In the genomic region with DNA sequence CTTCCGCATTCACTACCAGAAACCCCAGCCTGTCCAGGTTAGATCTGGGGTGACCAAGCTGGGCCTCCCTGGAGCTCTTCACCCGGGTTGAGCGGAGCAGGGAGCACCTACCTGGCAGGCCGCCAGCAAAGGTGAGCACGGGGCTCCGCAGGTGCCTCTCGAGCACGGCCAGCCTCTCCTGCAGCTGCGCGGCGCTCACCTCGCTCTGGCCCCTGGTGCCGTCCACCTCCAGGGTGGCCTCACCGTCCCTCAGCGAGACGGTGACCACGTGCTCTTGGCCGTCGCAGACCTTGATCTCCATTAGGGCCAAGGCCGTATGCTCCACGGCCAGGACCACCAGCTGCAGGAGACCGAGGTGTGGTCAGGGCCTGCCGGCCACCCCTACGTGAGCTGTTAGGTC, we compare ENCODE assay signal across 13 cellular contexts. TPM values are rescaled to one million over a fixed set of nuclear protein-coding genes. Genes with fewer than 3 reads are reported as not detected.
DNase-seq lines count a peak whose midpoint lies in the region; ATAC-seq and TF ChIP-seq lines count a peak whose summit lies in the region.
"Had no signal": no experiment of that assay in that cellular context is flagged by ENCODE, and none has a peak within 500 bp of the region (broad histone marks: within the 10 kb centered on the region; RNA-seq: fewer than 3 reads in every experiment).

No MANE protein-coding gene starts in this region.

- H3K27me3 ChIP-seq in dorsolateral prefrontal cortex (no peaks in the 10 kb centered on the region), thoracic aorta (replicated peaks; ENCODE audit: insufficient read depth) (no peaks in the 10 kb centered on the region)
- H3K27me3 ChIP-seq: BLaER1 treated with 17β-estradiol and CSF1 and Interleukin-3, amounts not matched to agents 10 nM and 100 nM had no signal

- peak overlapping the region in 28 of 59 donors; percentile 7 to 62 (median 44) for H3K4me3 ChIP-seq in dorsolateral prefrontal cortex
- no peak overlapping the region for H3K4me3 ChIP-seq in mesodermal cell (ENCODE audit: extremely low read depth, insufficient read depth, low read length, poor library complexity, severe bottlenecking)
- no peak overlapping the region for H3K4me3 ChIP-seq in thoracic aorta
- H3K4me3 ChIP-seq: BLaER1 treated with 17β-estradiol and CSF1 and Interleukin-3, amounts not matched to agents 10 nM and 100 nM had no signal

- no peaks in the 10 kb centered on the region for H3K9me3 ChIP-seq in mesodermal cell (ENCODE audit: control insufficient read depth, low read length)
- H3K9me3 ChIP-seq in thoracic aorta: no peaks in the 10 kb centered on the region

- CTCF ChIA-PET in RWPE1 (lab: Yijun Ruan, JAX): interaction anchor here (0.6 to 1.2 kb wide), 5 partner anchors 12 to 126 kb away, joined by 3 to 6 read pairs (median 3); no protein-coding TSS in a partner anchor

- TF ChIP-seq CTCF in RWPE1 (conservative IDR thresholded peaks at IDR 0.05; ENCODE audit: low read depth) (no peak), dorsolateral prefrontal cortex (IDR thresholded peaks at IDR 0.05 in 54 of 56, conservative IDR thresholded peaks at IDR 0.05 in 2 of 56; ENCODE audit: low read depth in 1 of 56, partially characterized antibody in 56 of 56) (no peak), thoracic aorta (IDR thresholded peaks at IDR 0.05) (no peak)

- H3K27ac ChIP-seq in RWPE1 (peak overlapping the region; percentile 99), dorsolateral prefrontal cortex (peak overlapping the region in 50 of 59 donors; percentile 59 to 91 (median 79)), mesodermal cell (ENCODE audit: low read depth, low read length, severe bottlenecking) (peak overlapping the region; percentile 84), thoracic aorta (peak overlapping the region; percentile 68 to 92)
- H3K27ac ChIP-seq: BLaER1 treated with 17β-estradiol and CSF1 and Interleukin-3, amounts not matched to agents 10 nM and 100 nM had no signal

- no peak overlapping the region for H3K27ac Mint-ChIP-seq in activated naive CD4-positive, alpha-beta T cell treated with anti-CD3 and anti-CD28 coated beads, Interleukin-2, amount 50 U/mL, for 72 hours
- H3K27ac Mint-ChIP-seq: activated naive CD8-positive, alpha-beta T cell had no signal

- H3K9me3 Mint-ChIP-seq in activated naive CD4-positive, alpha-beta T cell treated with anti-CD3 and anti-CD28 coated beads, Interleukin-2, amount 50 U/mL, for 72 hours: no peaks in the 10 kb centered on the region
- H3K9me3 Mint-ChIP-seq: neural crest cell had no signal

- WGBS in mesodermal cell (ENCODE audit: insufficient coverage in 2 of 2), 2 experiments: 97 to 98% methylated on average over 24 of the region's 24 CpGs

- H3K36me3 ChIP-seq in mesodermal cell (ENCODE audit: control insufficient read depth, insufficient read depth, low read length) (no peaks in the 10 kb centered on the region), thoracic aorta (peaks cover 39% of the 10 kb centered on the region)

- ATAC-seq in thoracic aorta (ENCODE audit: insufficient number of reproducible peaks, low FRiP score, low read depth): no peak
- no peak for ATAC-seq in activated naive CD4-positive, alpha-beta T cell treated with anti-CD3 and anti-CD28 coated beads, Interleukin-2, amount 50 U/mL, for 72 hours

- DNase-seq in RWPE1 (ENCODE audit: low spot score) (no peak), dorsolateral prefrontal cortex (no peak), thoracic aorta (ENCODE audit: low spot score) (no peak), NCI-H2029 (lab: John Stamatoyannopoulos, UW) (no peak), hepatic stellate cell (ENCODE audit: low spot score) (no peak), T-helper 9 cell (no peak)
- DNase-seq in activated naive CD4-positive, alpha-beta T cell treated with anti-CD3 and anti-CD28 coated beads, Interleukin-2, amount 50 U/mL, for 72 hours (ENCODE audit: low spot score in 2 of 2): no peak
- DNase-seq: kidney, SIG-M5 had no signal

- POLR2A ChIA-PET in RWPE1 (lab: Yijun Ruan, JAX; ENCODE audit: low non-redundant PET): interaction anchor here (0.5 to 1.3 kb wide), 3 partner anchors 16 to 60 kb away, joined by 3 to 6 read pairs (median 5); no protein-coding TSS in a partner anchor

- H3K36me3 Mint-ChIP-seq in activated naive CD4-positive, alpha-beta T cell treated with anti-CD3 and anti-CD28 coated beads, Interleukin-2, amount 50 U/mL, for 72 hours: no peaks in the 10 kb centered on the region

- intact Hi-C loops in dorsolateral prefrontal cortex (cut with DNase I): loop anchor here (2.0 to 5.0 kb wide), 2 partner anchors 40 to 41 kb away; partner anchors contain the start of gene GAS6 (in 1 of the 2)

- peaks cover 30% of the 10 kb centered on the region for H3K4me1 ChIP-seq in mesodermal cell (ENCODE audit: control insufficient read depth, insufficient read depth, low read length, poor library complexity, severe bottlenecking)
- peaks cover 22 to 52% of the 10 kb centered on the region in 2 donors for H3K4me1 ChIP-seq in thoracic aorta (ENCODE audit: control insufficient read depth in 1 of 2, low read depth in 2 of 2)

RNA-seq across cellular contexts. Expression of gene GAS6, which starts 42.0 kb away (rescaled TPM):
- total RNA-seq in dorsolateral prefrontal cortex (10 to 100 TPM; 41.8 to 89.8 (median 62.7) TPM), thoracic aorta (1,000 to 10,000 TPM in 1 of 2 donors, 100 to 1,000 TPM in 1; 854 to 1,319 TPM)
- 10.1 TPM for polyA plus RNA-seq in mesodermal cell (2013, experiment 1 of 2)
- 10.2 TPM for polyA plus RNA-seq in mesodermal cell (2013, experiment 2 of 2)
- total RNA-seq in activated naive CD4-positive, alpha-beta T cell treated with anti-CD3 and anti-CD28 coated beads, Interleukin-2, amount 50 U/mL, for 72 hours: 1 to 10 TPM in 1 of 2 donors, under 1 TPM in 1; 0.45 to 1.2 TPM

Comparison
In these comparisons a context has a peak if more than half of its experiments do, and no peak if none do; other contexts are left out.
1. RNA of gene GAS6, which starts 42.0 kb away (total RNA-seq): 854 to 1,319 TPM in thoracic aorta and 41.8 to 89.8 TPM in dorsolateral prefrontal cortex; 0.45 to 1.2 TPM in activated naive CD4-positive, alpha-beta T cell treated with anti-CD3 and anti-CD28 coated beads, Interleukin-2, amount 50 U/mL, for 72 hours; every median in the first group is over 10 times any median in the second.
2. Peak in every context shown above with its lines, with median percentiles within 50 percentile points of each other: H3K27ac ChIP-seq.